ENCODE assay signal across 9 cellular contexts in genomic region chr14:99287269-99287942, GRCh38. TPM values are rescaled to one million over a fixed set of nuclear protein-coding genes. Genes with fewer than 3 reads are reported as not detected.
DNase-seq lines count a peak whose midpoint lies in the region; ATAC-seq lines count a peak whose summit lies in the region.
"Had no signal": no experiment of that assay in that cellular context is flagged by ENCODE, and none has a peak within 500 bp of the region (broad histone marks: within the 10 kb centered on the region; RNA-seq: fewer than 3 reads in every experiment).

No MANE protein-coding gene starts in this region.

- no peaks in the 10 kb centered on the region for H3K79me2 ChIP-seq in trophoblast cell (ENCODE audit: control insufficient read depth, insufficient read depth, low read length, poor library complexity)

- H2BK5ac ChIP-seq in trophoblast cell (ENCODE audit: low read depth, low read length, poor library complexity) = no peak overlapping the region

- H3K79me1 ChIP-seq in trophoblast cell (ENCODE audit: low read length) = no peaks in the 10 kb centered on the region

- no peaks in the 10 kb centered on the region for H3K9me3 ChIP-seq in trophoblast cell (ENCODE audit: insufficient read depth, low read depth, low read length)

- no peak overlapping the region for H3K14ac ChIP-seq in trophoblast cell (ENCODE audit: low read length)

- no peak for DNase-seq in activated T-helper 2 cell treated with anti-CD3 and anti-CD28 coated beads, Interferon-gamma antibody, Interleukin-2, Interleukin-4, amounts not matched to agents 10 μg/mL and 5 μg/mL and 100 μg/mL, durations not matched to agents 14 hours and 24 hours and 36 hours (ENCODE audit: low spot score)
- DNase-seq in H4 (ENCODE audit: low spot score) = no peak
- DNase-seq in midbrain (lab: John Stamatoyannopoulos, UW) = no peak
- no peak for DNase-seq in cerebellar cortex (ENCODE audit: low spot score)
- no peak for DNase-seq in trophoblast cell
- DNase-seq: glutamatergic neuron had no signal

- no peak overlapping the region for H2AFZ ChIP-seq in trophoblast cell (ENCODE audit: insufficient read depth, low read length, poor library complexity)

- H3K9me3 Mint-ChIP-seq in activated T-helper 2 cell treated with anti-CD3 and anti-CD28 coated beads, Interferon-gamma antibody, Interleukin-2, Interleukin-4, amounts not matched to agents 10 μg/mL and 5 μg/mL and 100 μg/mL, durations not matched to agents 14 hours and 24 hours and 36 hours = no peaks in the 10 kb centered on the region

- peaks cover 2% of the 10 kb centered on the region for H3K27me3 Mint-ChIP-seq in activated T-helper 2 cell treated with anti-CD3 and anti-CD28 coated beads, Interferon-gamma antibody, Interleukin-2, Interleukin-4, amounts not matched to agents 10 μg/mL and 5 μg/mL and 100 μg/mL, durations not matched to agents 14 hours and 24 hours and 36 hours (ENCODE audit: low read depth)

- H3K23ac ChIP-seq in trophoblast cell (ENCODE audit: low read length) = no peak overlapping the region

- H2BK12ac ChIP-seq in trophoblast cell (ENCODE audit: low read length) = no peak overlapping the region

- H3K27ac Mint-ChIP-seq in activated T-helper 2 cell treated with anti-CD3 and anti-CD28 coated beads, Interferon-gamma antibody, Interleukin-2, Interleukin-4, amounts not matched to agents 10 μg/mL and 5 μg/mL and 100 μg/mL, durations not matched to agents 14 hours and 24 hours and 36 hours = no peak overlapping the region

- no peak overlapping the region for H3K4me3 ChIP-seq in trophoblast cell (ENCODE audit: low read depth, low read length)

- no peak overlapping the region for H4K8ac ChIP-seq in trophoblast cell (ENCODE audit: low read depth, low read length)

- no peak overlapping the region for H3K9ac ChIP-seq in trophoblast cell (ENCODE audit: low read length)

- intact Hi-C loops in activated T-helper 2 cell treated with anti-CD3 and anti-CD28 coated beads, Interferon-gamma antibody, Interleukin-2, Interleukin-4, amounts not matched to agents 10 μg/mL and 5 μg/mL and 100 μg/mL, durations not matched to agents 14 hours and 24 hours and 36 hours (cut with micrococcal nuclease) = no loop called here

- H2BK120ac ChIP-seq in trophoblast cell (ENCODE audit: insufficient read depth, low read length, poor library complexity) = no peak overlapping the region

- H3K4me1 ChIP-seq in trophoblast cell (ENCODE audit: control insufficient read depth in 1 of 2, insufficient read depth in 2 of 2, low read length in 2 of 2) = peaks cover 0 to 8% of the 10 kb centered on the region in 2 experiments

- no peak overlapping the region for H2AK5ac ChIP-seq in trophoblast cell (ENCODE audit: low read length)

- no peaks in the 10 kb centered on the region for H3K27me3 ChIP-seq in trophoblast cell (ENCODE audit: insufficient read depth, low read length)

- H3K36me3 Mint-ChIP-seq in activated T-helper 2 cell treated with anti-CD3 and anti-CD28 coated beads, Interferon-gamma antibody, Interleukin-2, Interleukin-4, amounts not matched to agents 10 μg/mL and 5 μg/mL and 100 μg/mL, durations not matched to agents 14 hours and 24 hours and 36 hours (ENCODE audit: low read depth) = no peaks in the 10 kb centered on the region

- no peak overlapping the region for H4K91ac ChIP-seq in trophoblast cell (ENCODE audit: low read depth, low read length)

- H3K4me3 Mint-ChIP-seq in activated T-helper 2 cell treated with anti-CD3 and anti-CD28 coated beads, Interferon-gamma antibody, Interleukin-2, Interleukin-4, amounts not matched to agents 10 μg/mL and 5 μg/mL and 100 μg/mL, durations not matched to agents 14 hours and 24 hours and 36 hours (ENCODE audit: low read depth) = peak overlapping the region; percentile 17

- no peak overlapping the region for H3K4ac ChIP-seq in trophoblast cell (ENCODE audit: low read depth, low read length)

- H3K27ac ChIP-seq in trophoblast cell (ENCODE audit: low read depth, low read length) = no peak overlapping the region

- WGBS in trophoblast cell (ENCODE audit: extremely low coverage, insufficient coverage, insufficient read length) = no CpG with 5 or more reads among the region's 13 CpGs

- H3K4me1 Mint-ChIP-seq in activated T-helper 2 cell treated with anti-CD3 and anti-CD28 coated beads, Interferon-gamma antibody, Interleukin-2, Interleukin-4, amounts not matched to agents 10 μg/mL and 5 μg/mL and 100 μg/mL, durations not matched to agents 14 hours and 24 hours and 36 hours (ENCODE audit: low read depth) = peaks cover 14% of the 10 kb centered on the region

- H3K4me2 ChIP-seq in trophoblast cell (ENCODE audit: low read length) = no peak overlapping the region

- ATAC-seq in GM18511 (IDR thresholded peaks at IDR 0.05; ENCODE audit: unreplicated experiment) (peak; percentile 90), GM21526 (IDR thresholded peaks at IDR 0.05; ENCODE audit: low FRiP score, unreplicated experiment) (peak; percentile 88), HG03457 (IDR thresholded peaks at IDR 0.05; ENCODE audit: unreplicated experiment) (peak; percentile 85)

- no peak overlapping the region for H4K12ac ChIP-seq in trophoblast cell (ENCODE audit: low read depth, low read length)

- H3K36me3 ChIP-seq in trophoblast cell (ENCODE audit: control insufficient read depth in 1 of 2, insufficient read depth in 2 of 2, low read length in 2 of 2) = no peaks in the 10 kb centered on the region

- H3K18ac ChIP-seq in trophoblast cell (ENCODE audit: low read length) = no peak overlapping the region

RNA-seq across cellular contexts. Expression of gene BCL11B, which starts 15.4 kb away (rescaled TPM):
- total RNA-seq in activated T-helper 2 cell treated with anti-CD3 and anti-CD28 coated beads, Interferon-gamma antibody, Interleukin-2, Interleukin-4, amounts not matched to agents 10 μg/mL and 5 μg/mL and 100 μg/mL, durations not matched to agents 14 hours and 24 hours and 36 hours = 34.1 and 34.9 TPM in 2 replicates
- 0.90 and 1.4 TPM in 2 replicates for total RNA-seq in H4 (2014; rRNA removed; shearing (Covaris generic))
- 1.0 and 1.1 TPM in 2 replicates for polyA plus RNA-seq in trophoblast cell (2013)

Comparison
In these comparisons a context has a peak if more than half of its experiments do, and no peak if none do; other contexts are left out.
1. RNA of gene BCL11B, which starts 15.4 kb away (total RNA-seq): 34.1 to 34.9 TPM in activated T-helper 2 cell treated with anti-CD3 and anti-CD28 coated beads, Interferon-gamma antibody, Interleukin-2, Interleukin-4, amounts not matched to agents 10 μg/mL and 5 μg/mL and 100 μg/mL, durations not matched to agents 14 hours and 24 hours and 36 hours; 0.90 to 1.4 TPM in H4; every median in the first group is over 10 times any median in the second.
2. Peak in every context shown above with its lines, with median percentiles within 50 percentile points of each other: ATAC-seq.